ENCODE assay signal across 14 cellular contexts in genomic region chr1:168580290-168580689, GRCh38. TPM values are rescaled to one million over a fixed set of nuclear protein-coding genes. Genes with fewer than 3 reads are reported as not detected.
A peak's percentile ranks its signal among the peaks of the same experiment; 100 is the strongest.
DNase-seq lines count a peak whose midpoint lies in the region; ATAC-seq lines count a peak whose summit lies in the region.
"Not testable (repeated sequence)": the region's sequence is repeated elsewhere in the genome, so short reads cannot be mapped to it uniquely, and the experiment has no call there.
"Had no signal": no experiment of that assay in that cellular context is flagged by ENCODE, and none has a peak within 500 bp of the region (broad histone marks: within the 10 kb centered on the region; RNA-seq: fewer than 3 reads in every experiment).

No MANE protein-coding gene starts in this region.

- POLR2A ChIA-PET in CD8-positive, alpha-beta memory T cell (lab: Charles Lee); activated CD4-positive, alpha-beta T cell treated with anti-CD3 and anti-CD28 coated beads for 36 hours (lab: Charles Lee): not testable (repeated sequence)

- not testable (repeated sequence) for H3K36me3 ChIP-seq in CD8-positive, alpha-beta memory T cell (ENCODE audit: insufficient read depth, low read length)

- CTCF ChIA-PET in CD8-positive, alpha-beta memory T cell (lab: Charles Lee): interaction anchor here (1.4 to 3.6 kb wide), 2 partner anchors 23 to 140 kb away, joined by 3 to 18 read pairs; no protein-coding TSS in a partner anchor
- CTCF ChIA-PET in activated CD4-positive, alpha-beta T cell treated with anti-CD3 and anti-CD28 coated beads for 36 hours (lab: Charles Lee): interaction anchor here (0.6 kb wide), 1 partner anchor 62 kb away, joined by 3 read pairs; no protein-coding TSS in a partner anchor
- CTCF ChIA-PET in activated CD8-positive, alpha-beta memory T cell treated with anti-CD3 and anti-CD28 coated beads, Interleukin-2, amount 10 ng/mL, durations not matched to agents 7 days and 5 days (lab: Charles Lee): interaction anchor here (1.0 to 1.9 kb wide), 2 partner anchors 23 to 237 kb away, joined by 5 to 6 read pairs; no protein-coding TSS in a partner anchor

- peaks cover 21 to 45% (median 27%) of the 10 kb centered on the region in 3 donors for H3K4me1 Mint-ChIP-seq in CD8-positive, alpha-beta memory T cell
- not testable (repeated sequence) for H3K4me1 Mint-ChIP-seq in activated CD4-positive, alpha-beta T cell treated with anti-CD3 and anti-CD28 coated beads for 36 hours
- peaks cover 28% of the 10 kb centered on the region for H3K4me1 Mint-ChIP-seq in activated CD8-positive, alpha-beta memory T cell treated with anti-CD3 and anti-CD28 coated beads, Interleukin-2, amount 10 ng/mL, durations not matched to agents 7 days and 5 days
- H3K4me1 Mint-ChIP-seq in central memory CD8-positive, alpha-beta T cell: peaks cover 27% of the 10 kb centered on the region
- H3K4me1 Mint-ChIP-seq in natural killer cell treated with Interleukin-12 subunit alpha and Interleukin-12 subunit beta and Interleukin-15 and Interleukin-18, amount 100 ng/mL, for 72 hours (ENCODE audit: low read depth in 2 of 2): peaks cover 34 to 44% of the 10 kb centered on the region in 2 donors
- peaks cover 45% of the 10 kb centered on the region for H3K4me1 Mint-ChIP-seq in stimulated activated naive CD8-positive, alpha-beta T cell treated with anti-CD3 and anti-CD28 coated beads, Interleukin-15, Interleukin-2, amounts not matched to agents 100 ng/mL and 50 ng/mL, for 24 hours (ENCODE audit: low read depth)

- H3K9me3 ChIP-seq in CD8-positive, alpha-beta memory T cell (ENCODE audit: low read length): not testable (repeated sequence)

- peaks cover 0 to 11% (median 0%) of the 10 kb centered on the region in 3 donors for H3K36me3 Mint-ChIP-seq in CD8-positive, alpha-beta memory T cell
- not testable (repeated sequence) for H3K36me3 Mint-ChIP-seq in activated CD4-positive, alpha-beta T cell treated with anti-CD3 and anti-CD28 coated beads for 36 hours (ENCODE audit: low read depth); activated CD8-positive, alpha-beta memory T cell treated with anti-CD3 and anti-CD28 coated beads, Interleukin-2, amount 10 ng/mL, durations not matched to agents 7 days and 5 days; activated naive CD4-positive, alpha-beta T cell treated with anti-CD3 and anti-CD28 coated beads, Interleukin-2, amount 50 U/mL, for 72 hours; central memory CD8-positive, alpha-beta T cell (ENCODE audit: insufficient read depth); natural killer cell treated with Interleukin-12 subunit alpha and Interleukin-12 subunit beta and Interleukin-15 and Interleukin-18, amount 100 ng/mL, for 72 hours
- peaks cover 48% of the 10 kb centered on the region for H3K36me3 Mint-ChIP-seq in stimulated activated naive CD8-positive, alpha-beta T cell treated with anti-CD3 and anti-CD28 coated beads, Interleukin-15, Interleukin-2, amounts not matched to agents 100 ng/mL and 50 ng/mL, for 24 hours (ENCODE audit: low read depth)

- peak overlapping the region in 1 of 8 donors; percentile 32 for H3K27ac Mint-ChIP-seq in CD8-positive, alpha-beta memory T cell
- not testable (repeated sequence) for H3K27ac Mint-ChIP-seq in activated CD4-positive, alpha-beta T cell treated with anti-CD3 and anti-CD28 coated beads for 36 hours; activated CD8-positive, alpha-beta memory T cell treated with anti-CD3 and anti-CD28 coated beads, Interleukin-2, amount 10 ng/mL, durations not matched to agents 7 days and 5 days; activated naive CD4-positive, alpha-beta T cell treated with anti-CD3 and anti-CD28 coated beads, Interleukin-2, amount 50 U/mL, for 72 hours; central memory CD8-positive, alpha-beta T cell (ENCODE audit: low read depth)
- H3K27ac Mint-ChIP-seq in natural killer cell treated with Interleukin-12 subunit alpha and Interleukin-12 subunit beta and Interleukin-15 and Interleukin-18, amount 100 ng/mL, for 72 hours: peak overlapping the region in 1 of 2 donors; percentile 61
- peak overlapping the region; percentile 86 for H3K27ac Mint-ChIP-seq in stimulated activated naive CD8-positive, alpha-beta T cell treated with anti-CD3 and anti-CD28 coated beads, Interleukin-15, Interleukin-2, amounts not matched to agents 100 ng/mL and 50 ng/mL, for 24 hours

- not testable (repeated sequence) for DNase-seq in CD8-positive, alpha-beta memory T cell; activated naive CD4-positive, alpha-beta T cell treated with anti-CD3 and anti-CD28 coated beads, Interleukin-2, amount 50 U/mL, for 72 hours (ENCODE audit: low spot score in 2 of 2); central memory CD8-positive, alpha-beta T cell (ENCODE audit: low spot score in 2 of 2); natural killer cell treated with Interleukin-12 subunit alpha and Interleukin-12 subunit beta and Interleukin-15 and Interleukin-18, amount 100 ng/mL, for 72 hours (ENCODE audit: low spot score)
- DNase-seq in activated CD4-positive, alpha-beta T cell treated with anti-CD3 and anti-CD28 coated beads for 36 hours: peak; percentile 32
- peak; percentile 48 for DNase-seq in activated CD8-positive, alpha-beta memory T cell treated with anti-CD3 and anti-CD28 coated beads, Interleukin-2, amount 10 ng/mL, durations not matched to agents 7 days and 5 days

- H3K4me3 ChIP-seq in CD8-positive, alpha-beta memory T cell (ENCODE audit: low read length): not testable (repeated sequence)

- H3K9me3 Mint-ChIP-seq in CD8-positive, alpha-beta memory T cell; activated CD4-positive, alpha-beta T cell treated with anti-CD3 and anti-CD28 coated beads for 36 hours (ENCODE audit: low read depth); activated CD8-positive, alpha-beta memory T cell treated with anti-CD3 and anti-CD28 coated beads, Interleukin-2, amount 10 ng/mL, durations not matched to agents 7 days and 5 days (ENCODE audit: low read depth); activated naive CD4-positive, alpha-beta T cell treated with anti-CD3 and anti-CD28 coated beads, Interleukin-2, amount 50 U/mL, for 72 hours; central memory CD8-positive, alpha-beta T cell; natural killer cell treated with Interleukin-12 subunit alpha and Interleukin-12 subunit beta and Interleukin-15 and Interleukin-18, amount 100 ng/mL, for 72 hours; stimulated activated naive CD8-positive, alpha-beta T cell treated with anti-CD3 and anti-CD28 coated beads, Interleukin-15, Interleukin-2, amounts not matched to agents 100 ng/mL and 50 ng/mL, for 24 hours: not testable (repeated sequence)

- peak overlapping the region in 4 of 7 donors; percentile 19 to 85 (median 50) for H3K4me3 Mint-ChIP-seq in CD8-positive, alpha-beta memory T cell
- H3K4me3 Mint-ChIP-seq in activated CD4-positive, alpha-beta T cell treated with anti-CD3 and anti-CD28 coated beads for 36 hours; activated CD8-positive, alpha-beta memory T cell treated with anti-CD3 and anti-CD28 coated beads, Interleukin-2, amount 10 ng/mL, durations not matched to agents 7 days and 5 days: not testable (repeated sequence)
- peak overlapping the region; percentile 62 for H3K4me3 Mint-ChIP-seq in central memory CD8-positive, alpha-beta T cell
- H3K4me3 Mint-ChIP-seq in natural killer cell treated with Interleukin-12 subunit alpha and Interleukin-12 subunit beta and Interleukin-15 and Interleukin-18, amount 100 ng/mL, for 72 hours: peak overlapping the region; percentile 67
- H3K4me3 Mint-ChIP-seq in stimulated activated naive CD8-positive, alpha-beta T cell treated with anti-CD3 and anti-CD28 coated beads, Interleukin-15, Interleukin-2, amounts not matched to agents 100 ng/mL and 50 ng/mL, for 24 hours: peak overlapping the region; percentile 93

- not testable (repeated sequence) for H3K4me1 ChIP-seq in CD8-positive, alpha-beta memory T cell (ENCODE audit: insufficient read depth, low read length)

- ATAC-seq in activated CD4-positive, alpha-beta T cell treated with anti-CD3 and anti-CD28 coated beads for 36 hours: peak; percentile 82
- ATAC-seq in activated CD8-positive, alpha-beta memory T cell treated with anti-CD3 and anti-CD28 coated beads, Interleukin-2, amount 10 ng/mL, durations not matched to agents 7 days and 5 days; central memory CD8-positive, alpha-beta T cell (replicated peaks; ENCODE audit: extremely low read depth, poor library complexity, severe bottlenecking): not testable (repeated sequence)
- peak; percentile 59 to 93 for ATAC-seq in activated naive CD4-positive, alpha-beta T cell treated with anti-CD3 and anti-CD28 coated beads, Interleukin-2, amount 50 U/mL, for 72 hours
- peak; percentile 76 to 85 for ATAC-seq in natural killer cell treated with Interleukin-12 subunit alpha and Interleukin-12 subunit beta and Interleukin-15 and Interleukin-18, amount 100 ng/mL, for 72 hours

- not testable (repeated sequence) for H3K27me3 ChIP-seq in CD8-positive, alpha-beta memory T cell (ENCODE audit: insufficient read depth, low read length, poor library complexity, severe bottlenecking)

- H3K27me3 Mint-ChIP-seq in CD8-positive, alpha-beta memory T cell; activated CD4-positive, alpha-beta T cell treated with anti-CD3 and anti-CD28 coated beads for 36 hours; activated CD8-positive, alpha-beta memory T cell treated with anti-CD3 and anti-CD28 coated beads, Interleukin-2, amount 10 ng/mL, durations not matched to agents 7 days and 5 days; central memory CD8-positive, alpha-beta T cell; natural killer cell treated with Interleukin-12 subunit alpha and Interleukin-12 subunit beta and Interleukin-15 and Interleukin-18, amount 100 ng/mL, for 72 hours; stimulated activated naive CD8-positive, alpha-beta T cell treated with anti-CD3 and anti-CD28 coated beads, Interleukin-15, Interleukin-2, amounts not matched to agents 100 ng/mL and 50 ng/mL, for 24 hours: not testable (repeated sequence)

- intact Hi-C loops in activated CD4-positive, alpha-beta T cell treated with anti-CD3 and anti-CD28 coated beads for 36 hours (cut with DNase I, micrococcal nuclease): not testable (repeated sequence)

- not testable (repeated sequence) for H3K27ac ChIP-seq in CD8-positive, alpha-beta memory T cell (ENCODE audit: low read depth, low read length)

RNA-seq across cellular contexts. Expression of gene XCL1, which starts 3.9 kb away (rescaled TPM):
- total RNA-seq in CD8-positive, alpha-beta memory T cell: 100 to 1,000 TPM; 242 to 258 TPM
- 30.3 TPM for polyA plus RNA-seq in CD8-positive, alpha-beta memory T cell
- total RNA-seq in activated CD4-positive, alpha-beta T cell treated with anti-CD3 and anti-CD28 coated beads for 36 hours: under 1 TPM; 0.39 to 0.67 TPM
- total RNA-seq in activated CD8-positive, alpha-beta memory T cell treated with anti-CD3 and anti-CD28 coated beads, Interleukin-2, amount 10 ng/mL, durations not matched to agents 7 days and 5 days: 10 to 100 TPM; 11.7 to 46.7 TPM
- 1 to 10 TPM in 1 of 2 donors, not detected in 1; 5.9 TPM for total RNA-seq in activated naive CD4-positive, alpha-beta T cell treated with anti-CD3 and anti-CD28 coated beads, Interleukin-2, amount 50 U/mL, for 72 hours
- total RNA-seq in natural killer cell treated with Interleukin-12 subunit alpha and Interleukin-12 subunit beta and Interleukin-15 and Interleukin-18, amount 100 ng/mL, for 72 hours: 1 to 10 TPM; 4.1 to 4.4 TPM
- total RNA-seq: Daoy had no signal
- polyA plus RNA-seq: A549, BJ had no signal

RNA-seq across cellular contexts. Expression of gene XCL2, which starts 36.5 kb away (rescaled TPM):
- total RNA-seq in CD8-positive, alpha-beta memory T cell: 100 to 1,000 TPM; 316 to 350 TPM
- 90.6 TPM for polyA plus RNA-seq in CD8-positive, alpha-beta memory T cell
- 1 to 10 TPM; 1.0 to 1.5 TPM for total RNA-seq in activated CD4-positive, alpha-beta T cell treated with anti-CD3 and anti-CD28 coated beads for 36 hours
- 10 to 100 TPM; 17.8 to 37.9 TPM for total RNA-seq in activated CD8-positive, alpha-beta memory T cell treated with anti-CD3 and anti-CD28 coated beads, Interleukin-2, amount 10 ng/mL, durations not matched to agents 7 days and 5 days
- total RNA-seq in activated naive CD4-positive, alpha-beta T cell treated with anti-CD3 and anti-CD28 coated beads, Interleukin-2, amount 50 U/mL, for 72 hours: 1 to 10 TPM; 1.5 to 4.9 TPM
- 1 to 10 TPM; 2.7 TPM for total RNA-seq in natural killer cell treated with Interleukin-12 subunit alpha and Interleukin-12 subunit beta and Interleukin-15 and Interleukin-18, amount 100 ng/mL, for 72 hours
- total RNA-seq: CD4-positive, alpha-beta T cell; Daoy; H1; H9; HepG2 had no signal
- polyA plus RNA-seq: A549, BJ, H1 had no signal

Comparison
In these comparisons a context has a peak if more than half of its experiments do, and no peak if none do; other contexts are left out.
1. RNA of gene XCL1, which starts 3.9 kb away (total RNA-seq): 242 to 258 TPM in CD8-positive, alpha-beta memory T cell; 11.7 to 46.7 TPM in activated CD8-positive, alpha-beta memory T cell treated with anti-CD3 and anti-CD28 coated beads, Interleukin-2, amount 10 ng/mL, durations not matched to agents 7 days and 5 days, 5.9 TPM in activated naive CD4-positive, alpha-beta T cell treated with anti-CD3 and anti-CD28 coated beads, Interleukin-2, amount 50 U/mL, for 72 hours, 4.1 to 4.4 TPM in natural killer cell treated with Interleukin-12 subunit alpha and Interleukin-12 subunit beta and Interleukin-15 and Interleukin-18, amount 100 ng/mL, for 72 hours and 0.39 to 0.67 TPM in activated CD4-positive, alpha-beta T cell treated with anti-CD3 and anti-CD28 coated beads for 36 hours; every median in the first group is over 4 times any median in the second.
2. RNA of gene XCL2, which starts 36.5 kb away (total RNA-seq): 316 to 350 TPM in CD8-positive, alpha-beta memory T cell; 17.8 to 37.9 TPM in activated CD8-positive, alpha-beta memory T cell treated with anti-CD3 and anti-CD28 coated beads, Interleukin-2, amount 10 ng/mL, durations not matched to agents 7 days and 5 days, 1.5 to 4.9 TPM in activated naive CD4-positive, alpha-beta T cell treated with anti-CD3 and anti-CD28 coated beads, Interleukin-2, amount 50 U/mL, for 72 hours, 2.7 TPM in natural killer cell treated with Interleukin-12 subunit alpha and Interleukin-12 subunit beta and Interleukin-15 and Interleukin-18, amount 100 ng/mL, for 72 hours and 1.0 to 1.5 TPM in activated CD4-positive, alpha-beta T cell treated with anti-CD3 and anti-CD28 coated beads for 36 hours; every median in the first group is over 4 times any median in the second.